27 cellular contexts compared by ENCODE assay signal in genomic region chr5:69000216-69000615, GRCh38.
"Had no signal": no experiment of that assay in that cellular context is flagged by ENCODE, and none has a peak within 500 bp of the region (broad histone marks: within the 10 kb centered on the region; RNA-seq: fewer than 3 reads in every experiment).

No MANE protein-coding gene starts in this region.

- H3K27me3 Mint-ChIP-seq: stimulated activated naive CD8-positive, alpha-beta T cell treated with anti-CD3 and anti-CD28 coated beads, Interleukin-15, amount 100 ng/mL, for 72 hours had no signal

- H3K4me1 ChIP-seq: stomach, testis, thyroid gland, tibial artery, tibial nerve, transverse colon, upper lobe of left lung, uterus, vagina had no signal

- ATAC-seq: stimulated activated effector memory CD8-positive, alpha-beta T cell treated with anti-CD3 and anti-CD28 coated beads, Interleukin-12 subunit alpha, Interleukin-12 subunit beta, amount 100 ng/mL, for 72 hours; stimulated activated memory B cell treated with anti-CD40 and anti-IgM and Interleukin-4, amounts not matched to agents 10 μg/mL and 1 μg/mL and 100 μg/mL, for 72 hours; stimulated activated naive B cell treated with anti-CD40 and anti-IgM and Interleukin-4, amounts not matched to agents 10 μg/mL and 1 μg/mL and 100 μg/mL, for 72 hours; stimulated activated naive CD8-positive, alpha-beta T cell treated with anti-CD3 and anti-CD28 coated beads, Interleukin-15, amount 100 ng/mL, for 72 hours; stimulated activated naive CD8-positive, alpha-beta T cell treated with anti-CD3 and anti-CD28 coated beads, Interleukin-15, Interleukin-2, amounts not matched to agents 100 U/mL and 50 U/mL, for 24 hours; upper lobe of right lung had no signal

- H3K9me3 Mint-ChIP-seq: stimulated activated effector memory CD8-positive, alpha-beta T cell treated with anti-CD3 and anti-CD28 coated beads, Interleukin-12 subunit alpha, Interleukin-12 subunit beta, amount 100 ng/mL, for 72 hours; stimulated activated memory B cell treated with anti-CD40 and anti-IgM and Interleukin-4, amounts not matched to agents 10 μg/mL and 1 μg/mL and 100 μg/mL, for 72 hours; stimulated activated naive B cell treated with anti-CD40 and anti-IgM and Interleukin-4, amounts not matched to agents 10 μg/mL and 1 μg/mL and 100 μg/mL, for 72 hours; stimulated activated naive CD8-positive, alpha-beta T cell treated with anti-CD3 and anti-CD28 coated beads, Interleukin-15, amount 100 ng/mL, for 72 hours; stimulated activated naive CD8-positive, alpha-beta T cell treated with anti-CD3 and anti-CD28 coated beads, Interleukin-15, Interleukin-2, amounts not matched to agents 100 ng/mL and 50 ng/mL, for 24 hours had no signal

- H3K36me3 Mint-ChIP-seq: stimulated activated effector memory CD8-positive, alpha-beta T cell treated with anti-CD3 and anti-CD28 coated beads, Interleukin-12 subunit alpha, Interleukin-12 subunit beta, amount 100 ng/mL, for 72 hours; stimulated activated memory B cell treated with anti-CD40 and anti-IgM and Interleukin-4, amounts not matched to agents 10 μg/mL and 1 μg/mL and 100 μg/mL, for 72 hours; stimulated activated naive B cell treated with anti-CD40 and anti-IgM and Interleukin-4, amounts not matched to agents 10 μg/mL and 1 μg/mL and 100 μg/mL, for 72 hours; type B pancreatic cell had no signal

- H3K4me3 Mint-ChIP-seq: stimulated activated effector memory CD8-positive, alpha-beta T cell treated with anti-CD3 and anti-CD28 coated beads, Interleukin-12 subunit alpha, Interleukin-12 subunit beta, amount 100 ng/mL, for 72 hours; stimulated activated memory B cell treated with anti-CD40 and anti-IgM and Interleukin-4, amounts not matched to agents 10 μg/mL and 1 μg/mL and 100 μg/mL, for 72 hours; stimulated activated naive B cell treated with anti-CD40 and anti-IgM and Interleukin-4, amounts not matched to agents 10 μg/mL and 1 μg/mL and 100 μg/mL, for 72 hours; stimulated activated naive CD8-positive, alpha-beta T cell treated with anti-CD3 and anti-CD28 coated beads, Interleukin-15, amount 100 ng/mL, for 72 hours; stimulated activated naive CD8-positive, alpha-beta T cell treated with anti-CD3 and anti-CD28 coated beads, Interleukin-15, Interleukin-2, amounts not matched to agents 100 ng/mL and 50 ng/mL, for 24 hours; type B pancreatic cell had no signal

- DNase-seq: stimulated activated CD4-positive, alpha-beta T cell treated with anti-CD3 and anti-CD28 coated beads, Interleukin-2, amount 100 ng/mL, for 24 hours; stimulated activated CD4-positive, alpha-beta T cell treated with anti-CD3 and anti-CD28 coated beads, Interleukin-2, amount 100 ng/mL, for 48 hours; stimulated activated CD4-positive, alpha-beta T cell treated with anti-CD3 and anti-CD28 coated beads, Interleukin-4, amount 100 ng/mL, for 1 hour; stimulated activated CD4-positive, alpha-beta T cell treated with anti-CD3 and anti-CD28 coated beads, Interleukin-4, amount 100 ng/mL, for 4 hours; stimulated activated CD8-positive, alpha-beta memory T cell treated with anti-CD3 and anti-CD28 coated beads, Interleukin-4, amount 100 ng/mL, for 48 hours; stimulated activated naive B cell treated with anti-CD40 and anti-IgM and Interleukin-4, amounts not matched to agents 10 μg/mL and 1 μg/mL and 100 μg/mL, for 72 hours; stimulated activated naive CD4-positive, alpha-beta T cell; stimulated activated naive CD4-positive, alpha-beta T cell treated with Interleukin-2 at 50 U/mL for 16 hours; stimulated activated naive CD8-positive, alpha-beta T cell treated with anti-CD3 and anti-CD28 coated beads, Interleukin-15, amount 100 ng/mL, for 72 hours; stimulated activated naive CD8-positive, alpha-beta T cell treated with anti-CD3 and anti-CD28 coated beads, Interleukin-15, Interleukin-2, amounts not matched to agents 100 U/mL and 50 U/mL, for 24 hours; stomach; substantia nigra; testis; tibial artery; transverse colon; upper lobe of left lung; upper lobe of right lung; uterus had no signal

- H3K27me3 ChIP-seq: stomach, suprapubic skin, testis, thyroid gland, tibial artery, tibial nerve, transverse colon, upper lobe of left lung, upper lobe of right lung, uterus, vagina had no signal

- H3K4me3 ChIP-seq: stomach, suprapubic skin, testis, thoracic aorta, thyroid gland, tibial artery, tibial nerve, transverse colon, upper lobe of left lung, upper lobe of right lung, uterus, vagina had no signal

- H3K4me1 Mint-ChIP-seq: stimulated activated memory B cell treated with anti-CD40 and anti-IgM and Interleukin-4, amounts not matched to agents 10 μg/mL and 1 μg/mL and 100 μg/mL, for 72 hours; stimulated activated naive B cell treated with anti-CD40 and anti-IgM and Interleukin-4, amounts not matched to agents 10 μg/mL and 1 μg/mL and 100 μg/mL, for 72 hours had no signal

- H3K27ac ChIP-seq: stomach, suprapubic skin, testis, thoracic aorta, thyroid gland, tibial artery, tibial nerve, transverse colon, upper lobe of left lung, upper lobe of right lung, uterus, vagina had no signal

- H3K36me3 ChIP-seq: stomach, suprapubic skin, thoracic aorta, thyroid gland, tibial artery, tibial nerve, transverse colon, upper lobe of left lung, upper lobe of right lung, uterus, vagina had no signal

- H3K27ac Mint-ChIP-seq: stimulated activated effector memory CD8-positive, alpha-beta T cell treated with anti-CD3 and anti-CD28 coated beads, Interleukin-12 subunit alpha, Interleukin-12 subunit beta, amount 100 ng/mL, for 72 hours; stimulated activated memory B cell treated with anti-CD40 and anti-IgM and Interleukin-4, amounts not matched to agents 10 μg/mL and 1 μg/mL and 100 μg/mL, for 72 hours; stimulated activated naive B cell treated with anti-CD40 and anti-IgM and Interleukin-4, amounts not matched to agents 10 μg/mL and 1 μg/mL and 100 μg/mL, for 72 hours; stimulated activated naive CD8-positive, alpha-beta T cell treated with anti-CD3 and anti-CD28 coated beads, Interleukin-15, amount 100 ng/mL, for 72 hours; stimulated activated naive CD8-positive, alpha-beta T cell treated with anti-CD3 and anti-CD28 coated beads, Interleukin-15, Interleukin-2, amounts not matched to agents 100 ng/mL and 50 ng/mL, for 24 hours; type B pancreatic cell had no signal

- H3K9me3 ChIP-seq: stomach, suprapubic skin, testis, thoracic aorta, thyroid gland, tibial artery, tibial nerve, transverse colon, upper lobe of left lung, upper lobe of right lung, uterus, vagina had no signal
